In the genomic region with DNA sequence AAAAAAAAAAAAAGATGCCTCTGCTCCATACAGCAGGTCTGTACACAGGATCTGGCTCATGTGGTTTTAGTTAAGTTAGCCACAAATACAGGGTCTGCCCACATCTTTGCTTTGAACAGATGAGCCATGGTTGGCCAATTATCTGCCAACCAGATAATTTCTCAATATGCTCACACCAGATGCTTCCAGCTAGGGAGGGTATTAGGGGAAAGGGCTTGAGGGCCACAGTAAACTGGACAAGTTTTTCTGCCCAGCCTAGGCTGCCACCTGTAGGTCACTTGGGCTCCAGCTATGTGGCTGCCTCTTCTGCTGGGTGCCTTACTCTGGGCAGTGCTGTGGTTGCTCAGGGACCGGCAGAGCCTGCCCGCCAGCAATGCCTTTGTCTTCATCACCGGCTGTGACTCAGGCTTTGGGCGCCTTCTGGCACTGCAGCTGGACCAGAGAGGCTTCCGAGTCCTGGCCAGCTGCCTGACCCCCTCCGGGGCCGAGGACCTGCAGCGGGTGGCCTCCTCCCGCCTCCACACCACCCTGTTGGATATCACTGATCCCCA, we compare ENCODE assay signal across 8 cellular contexts. TPM values are rescaled to one million over a fixed set of nuclear protein-coding genes. Genes with fewer than 3 reads are reported as not detected.
A peak's percentile ranks its signal among the peaks of the same experiment; 100 is the strongest.
DNase-seq lines count a peak whose midpoint lies in the region; ATAC-seq lines count a peak whose summit lies in the region.

No MANE protein-coding gene starts in this region.

- ATAC-seq in HG02981 (IDR thresholded peaks at IDR 0.05; ENCODE audit: unreplicated experiment) (no peak), GM19324 (IDR thresholded peaks at IDR 0.05; ENCODE audit: low FRiP score, unreplicated experiment) (no peak)

- in situ Hi-C loops in ACHN (cut with HindIII; ENCODE audit: low pct_ligation_motif_present, low pct_unique_long_range_greater_than_20kb, low sequenced_read_pairs) = no loop called here

- DNase-seq in ACHN (peak; percentile 97), GOT3 (lab: John Stamatoyannopoulos, UW) (peak; percentile 46), RPMI7951 (ENCODE audit: low read depth) (peak; percentile 99), fibroblast of gingiva (ENCODE audit: low read depth) (peak; percentile 100), nucleus accumbens (lab: John Stamatoyannopoulos, UW) (peak in 44 of 56 donors; percentile 13 to 92 (median 52)), NCI-H345 (lab: John Stamatoyannopoulos, UW) (no peak)

RNA-seq across cellular contexts. Expression of a gene that starts 0.8 kb away (rescaled TPM):
- total RNA-seq in RPMI7951 (2014; rRNA removed; shearing (Covaris generic)) = 6.0 and 6.7 TPM in 2 replicates

RNA-seq across cellular contexts. Expression of a gene that starts 5.1 kb away (rescaled TPM):
- 155 and 170 TPM in 2 replicates for total RNA-seq in RPMI7951 (2014; rRNA removed; shearing (Covaris generic))

RNA-seq across cellular contexts. Expression of a gene that starts 7.8 kb away (rescaled TPM):
- total RNA-seq in RPMI7951 (2014; rRNA removed; shearing (Covaris generic)) = 1,417 and 1,738 TPM in 2 replicates

RNA-seq across cellular contexts. Expression of a gene that starts 13.3 kb away (rescaled TPM):
- 11.4 and 15.1 TPM in 2 replicates for total RNA-seq in RPMI7951 (2014; rRNA removed; shearing (Covaris generic))

RNA-seq across cellular contexts. Expression of a gene that starts 22.0 kb away (rescaled TPM):
- total RNA-seq in RPMI7951 (2014; rRNA removed; shearing (Covaris generic)) = 1.6 and 2.1 TPM in 2 replicates
